ENCODE assay signal across 8 cellular contexts in the genomic region with DNA sequence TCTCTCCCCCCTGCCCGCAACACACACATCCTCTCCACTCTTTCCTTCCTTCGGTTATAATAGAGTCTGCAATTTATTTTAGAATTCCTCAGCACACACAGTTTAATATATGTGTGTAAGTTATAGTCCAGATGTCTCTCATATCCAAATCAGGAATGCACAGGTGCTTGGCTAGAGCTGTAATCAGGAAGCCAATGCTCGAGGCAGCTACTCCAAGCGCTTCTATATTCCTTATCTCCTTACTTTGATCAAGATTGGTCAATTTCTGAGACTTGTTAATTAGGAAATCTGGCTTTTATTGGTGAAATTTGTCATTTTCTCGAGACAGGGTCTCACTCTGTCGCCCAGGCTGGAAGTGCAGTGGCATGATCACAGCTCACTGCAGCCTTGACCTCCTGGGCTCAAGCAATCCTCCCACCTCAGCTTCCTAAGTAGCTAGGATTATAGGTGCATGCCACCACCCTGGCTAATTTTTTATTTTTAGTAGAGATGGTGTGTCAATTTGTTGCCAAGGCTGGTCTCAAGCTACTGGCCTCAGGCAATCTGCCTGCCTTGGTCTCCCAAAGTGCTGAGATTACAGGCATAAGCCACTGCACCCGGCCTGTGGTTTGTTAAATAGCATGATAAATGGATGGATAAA. TPM values are rescaled to one million over a fixed set of nuclear protein-coding genes. Genes with fewer than 3 reads are reported as not detected.
DNase-seq lines count a peak whose midpoint lies in the region; ATAC-seq, FAIRE-seq and TF ChIP-seq lines count a peak whose summit lies in the region.

No MANE protein-coding gene starts in this region.

- peaks cover 31% of the 10 kb centered on the region for H3K4me1 Mint-ChIP-seq in activated CD4-positive, alpha-beta T cell treated with anti-CD3 and anti-CD28 coated beads, Interleukin-2, amount 10 ng/mL, durations not matched to agents 7 days and 5 days
- peaks cover 20% of the 10 kb centered on the region for H3K4me1 Mint-ChIP-seq in activated CD4-positive, alpha-beta memory T cell treated with anti-CD3 and anti-CD28 coated beads, Interleukin-2, amount 10 ng/mL, durations not matched to agents 7 days and 5 days
- no peaks in the 10 kb centered on the region for H3K4me1 Mint-ChIP-seq in WTC11

- no peaks in the 10 kb centered on the region for H3K9me3 ChIP-seq in keratinocyte (ENCODE audit: control insufficient read depth, low read depth, low read length)
- H3K9me3 ChIP-seq in subcutaneous abdominal adipose tissue (ENCODE audit: control insufficient read depth in 5 of 5, low read length in 5 of 5): peaks cover 0 to 3% (median 0%) of the 10 kb centered on the region in 5 donors

- H3K27ac Mint-ChIP-seq in activated CD4-positive, alpha-beta T cell treated with anti-CD3 and anti-CD28 coated beads, Interleukin-2, amount 10 ng/mL, durations not matched to agents 7 days and 5 days: peak overlapping the region; percentile 21
- peak overlapping the region; percentile 19 for H3K27ac Mint-ChIP-seq in activated CD4-positive, alpha-beta memory T cell treated with anti-CD3 and anti-CD28 coated beads, Interleukin-2, amount 10 ng/mL, durations not matched to agents 7 days and 5 days
- no peak overlapping the region for H3K27ac Mint-ChIP-seq in WTC11

- peaks cover 3% of the 10 kb centered on the region for H3K9me3 Mint-ChIP-seq in activated CD4-positive, alpha-beta T cell treated with anti-CD3 and anti-CD28 coated beads, Interleukin-2, amount 10 ng/mL, durations not matched to agents 7 days and 5 days
- H3K9me3 Mint-ChIP-seq in activated CD4-positive, alpha-beta memory T cell treated with anti-CD3 and anti-CD28 coated beads, Interleukin-2, amount 10 ng/mL, durations not matched to agents 7 days and 5 days: peaks cover 3% of the 10 kb centered on the region
- no peaks in the 10 kb centered on the region for H3K9me3 Mint-ChIP-seq in WTC11

- DNase-seq in activated CD4-positive, alpha-beta T cell treated with anti-CD3 and anti-CD28 coated beads, Interleukin-2, amount 10 ng/mL, durations not matched to agents 7 days and 5 days: no peak
- DNase-seq in activated CD4-positive, alpha-beta T cell treated with anti-CD3 and anti-CD28 coated beads for 1 hour: no peak
- DNase-seq in activated CD4-positive, alpha-beta memory T cell treated with anti-CD3 and anti-CD28 coated beads, Interleukin-2, amount 10 ng/mL, durations not matched to agents 7 days and 5 days: no peak
- DNase-seq in keratinocyte (ENCODE audit: low read depth, low spot score) (no peak), WTC11 (ENCODE audit: low spot score) (no peak)

- dilution Hi-C loops in keratinocyte (cut with MboI; ENCODE audit: extremely low pct_ligation_motif_present, low sequenced_read_pairs): no loop called here

- H3K4me1 ChIP-seq in keratinocyte (ENCODE audit: control insufficient read depth, extremely low read depth, insufficient read depth, low read length) (peaks cover 4% of the 10 kb centered on the region), subcutaneous abdominal adipose tissue (ENCODE audit: control insufficient read depth in 5 of 5, insufficient read depth in 5 of 5, low read length in 5 of 5) (peaks cover 0 to 20% (median 12%) of the 10 kb centered on the region in 5 donors)

- H3K9ac ChIP-seq in keratinocyte (ENCODE audit: control insufficient read depth, extremely low read depth, insufficient read depth, low read length) (no peak overlapping the region), subcutaneous abdominal adipose tissue (ENCODE audit: low read length in 5 of 5) (peak overlapping the region in 4 of 5 donors; percentile 30 to 62 (median 48))

- H4K20me1 ChIP-seq in keratinocyte (ENCODE audit: control insufficient read depth, extremely low read depth, insufficient read depth, low read length): no peaks in the 10 kb centered on the region

- H3K27me3 Mint-ChIP-seq in activated CD4-positive, alpha-beta T cell treated with anti-CD3 and anti-CD28 coated beads, Interleukin-2, amount 10 ng/mL, durations not matched to agents 7 days and 5 days: no peaks in the 10 kb centered on the region
- H3K27me3 Mint-ChIP-seq in activated CD4-positive, alpha-beta memory T cell treated with anti-CD3 and anti-CD28 coated beads, Interleukin-2, amount 10 ng/mL, durations not matched to agents 7 days and 5 days: no peaks in the 10 kb centered on the region
- no peaks in the 10 kb centered on the region for H3K27me3 Mint-ChIP-seq in WTC11 (ENCODE audit: low read depth)

- no peaks in the 10 kb centered on the region for H3K9me1 ChIP-seq in keratinocyte (ENCODE audit: control insufficient read depth, extremely low read depth, insufficient read depth, low read length)

- POLR2A ChIA-PET in activated CD4-positive, alpha-beta T cell treated with anti-CD3 and anti-CD28 coated beads, Interleukin-2, amount 10 ng/mL, durations not matched to agents 7 days and 5 days (lab: Charles Lee): no interaction called here
- POLR2A ChIA-PET in activated CD4-positive, alpha-beta memory T cell treated with anti-CD3 and anti-CD28 coated beads, Interleukin-2, amount 10 ng/mL, durations not matched to agents 7 days and 5 days (lab: Charles Lee): interaction anchor here (1.0 to 8.4 kb wide), 5 partner anchors 10 to 134 kb away, joined by 3 to 65 read pairs (median 4); partner anchors contain the start of gene DIPK1A
- POLR2A ChIA-PET in WTC11 (lab: Charles Lee): no interaction called here

- CTCF ChIA-PET in activated CD4-positive, alpha-beta T cell treated with anti-CD3 and anti-CD28 coated beads, Interleukin-2, amount 10 ng/mL, durations not matched to agents 7 days and 5 days (lab: Charles Lee): interaction anchor here (0.6 to 2.8 kb wide), 21 partner anchors 7 to 202 kb away, joined by 3 to 31 read pairs (median 5); partner anchors contain the start of genes DIPK1A and RPL5
- CTCF ChIA-PET in activated CD4-positive, alpha-beta memory T cell treated with anti-CD3 and anti-CD28 coated beads, Interleukin-2, amount 10 ng/mL, durations not matched to agents 7 days and 5 days (lab: Charles Lee): interaction anchor here (0.7 to 4.0 kb wide), 26 partner anchors 9 to 222 kb away, joined by 3 to 168 read pairs (median 6); partner anchors contain the start of genes DIPK1A, MTF2 and RPL5
- CTCF ChIA-PET in WTC11 (lab: Charles Lee): interaction anchor here (0.7 to 4.0 kb wide), 8 partner anchors 18 to 203 kb away, joined by 3 to 38 read pairs (median 4); partner anchors contain the start of gene DIPK1A

- peaks cover 8% of the 10 kb centered on the region for H3K36me3 Mint-ChIP-seq in activated CD4-positive, alpha-beta T cell treated with anti-CD3 and anti-CD28 coated beads, Interleukin-2, amount 10 ng/mL, durations not matched to agents 7 days and 5 days (ENCODE audit: low read depth)
- H3K36me3 Mint-ChIP-seq in activated CD4-positive, alpha-beta memory T cell treated with anti-CD3 and anti-CD28 coated beads, Interleukin-2, amount 10 ng/mL, durations not matched to agents 7 days and 5 days (ENCODE audit: low read depth): peaks cover 8% of the 10 kb centered on the region
- H3K36me3 Mint-ChIP-seq in WTC11: no peaks in the 10 kb centered on the region

- H3K79me2 ChIP-seq in keratinocyte (ENCODE audit: control insufficient read depth, insufficient read depth, low read length): no peaks in the 10 kb centered on the region

- H2AFZ ChIP-seq in keratinocyte (ENCODE audit: control insufficient read depth, low read length): peak overlapping the region; percentile 24

- no peak for FAIRE-seq in keratinocyte (lab: Jason Lieb, UNC)

- H3K4me3 Mint-ChIP-seq in activated CD4-positive, alpha-beta T cell treated with anti-CD3 and anti-CD28 coated beads, Interleukin-2, amount 10 ng/mL, durations not matched to agents 7 days and 5 days: peak overlapping the region; percentile 33
- peak overlapping the region; percentile 32 for H3K4me3 Mint-ChIP-seq in activated CD4-positive, alpha-beta memory T cell treated with anti-CD3 and anti-CD28 coated beads, Interleukin-2, amount 10 ng/mL, durations not matched to agents 7 days and 5 days
- no peak overlapping the region for H3K4me3 Mint-ChIP-seq in WTC11

- no peaks in the 10 kb centered on the region for H3K27me3 ChIP-seq in keratinocyte (ENCODE audit: control insufficient read depth, extremely low read depth, insufficient read depth, low read length)
- H3K27me3 ChIP-seq in subcutaneous abdominal adipose tissue (ENCODE audit: control insufficient read depth in 5 of 5, insufficient read depth in 4 of 5, low read length in 5 of 5): no peaks in the 10 kb centered on the region

- no peak for TF ChIP-seq CTCF in keratinocyte (optimal IDR thresholded peaks at IDR 0.05 in 1 of 3, IDR thresholded peaks at IDR 0.05 in 1 of 3, conservative IDR thresholded peaks at IDR 0.05 in 1 of 3; ENCODE audit: extremely low read depth in 1 of 3, insufficient read depth in 2 of 3, low read length in 3 of 3)
- TF ChIP-seq CTCF in WTC11 (IDR thresholded peaks at IDR 0.05): no peak; the same call in 1 of the 2 replicates

- H3K4me3 ChIP-seq in keratinocyte (ENCODE audit: control insufficient read depth in 2 of 3, extremely low read depth in 1 of 3, insufficient read depth in 2 of 3, low read depth in 1 of 3, low read length in 3 of 3) (peak overlapping the region in 1 of 3 experiments; percentile 39), subcutaneous abdominal adipose tissue (ENCODE audit: low read depth in 1 of 5, low read length in 5 of 5) (peak overlapping the region; percentile 6 to 56 (median 47))

- H3K36me3 ChIP-seq in keratinocyte (ENCODE audit: control insufficient read depth in 2 of 2, extremely low read depth in 1 of 2, insufficient read depth in 2 of 2, low read length in 2 of 2) (no peaks in the 10 kb centered on the region), subcutaneous abdominal adipose tissue (ENCODE audit: control insufficient read depth in 5 of 5, insufficient read depth in 5 of 5, low read length in 5 of 5) (no peaks in the 10 kb centered on the region)

- peak overlapping the region; percentile 77 for H3K4me2 ChIP-seq in keratinocyte (ENCODE audit: control insufficient read depth, extremely low read depth, insufficient read depth, low read depth, low read length)

- ATAC-seq in HG03135 (IDR thresholded peaks at IDR 0.05; ENCODE audit: unreplicated experiment): no peak
- ATAC-seq in HG03159 (IDR thresholded peaks at IDR 0.05; ENCODE audit: unreplicated experiment): no peak
- no peak for ATAC-seq in WTC11

- H3K27ac ChIP-seq in keratinocyte (ENCODE audit: control insufficient read depth, insufficient read depth, low read length): no peak overlapping the region
- no peak overlapping the region for H3K27ac ChIP-seq in subcutaneous abdominal adipose tissue (ENCODE audit: low read depth, low read length)

RNA-seq across cellular contexts. Expression of gene RPL5, which starts 27.7 kb away (rescaled TPM):
- total RNA-seq in activated CD4-positive, alpha-beta T cell treated with anti-CD3 and anti-CD28 coated beads, Interleukin-2, amount 10 ng/mL, durations not matched to agents 7 days and 5 days: 100 to 1,000 TPM; 721 to 748 TPM
- 100 to 1,000 TPM; 660 to 678 TPM for total RNA-seq in activated CD4-positive, alpha-beta memory T cell treated with anti-CD3 and anti-CD28 coated beads, Interleukin-2, amount 10 ng/mL, durations not matched to agents 7 days and 5 days
- 1,742 to 2,236 TPM (median 1,934 TPM) in 3 replicates for polyA plus RNA-seq in keratinocyte
- 3,127 TPM for polyA plus RNA-seq in keratinocyte (2011; ENCODE audit: low read depth)
- polyA plus RNA-seq in keratinocyte (2011; cell fraction: cytosol; rRNA removed): 1,592 and 2,141 TPM in 2 replicates
- 469 and 669 TPM in 2 replicates for polyA plus RNA-seq in keratinocyte (2011; cell fraction: nucleus; rRNA removed)
- 2,418 and 2,706 TPM in 2 replicates for polyA plus RNA-seq in keratinocyte (2012; ENCODE audit: low replicate concordance)
- 874 to 1,241 TPM (median 1,194 TPM) in 3 replicates for polyA minus RNA-seq in keratinocyte
- polyA minus RNA-seq in keratinocyte (2011; cell fraction: cytosol; rRNA and poly(A)+ RNA removed): 704 TPM
- 151 and 221 TPM in 2 replicates for polyA minus RNA-seq in keratinocyte (2011; cell fraction: nucleus; rRNA and poly(A)+ RNA removed)
- total RNA-seq in WTC11 (2021): 1,430 to 1,486 TPM (median 1,433 TPM) in 3 replicates
